Comparison of ENCODE assay signal across 20 cellular contexts in the genomic region with DNA sequence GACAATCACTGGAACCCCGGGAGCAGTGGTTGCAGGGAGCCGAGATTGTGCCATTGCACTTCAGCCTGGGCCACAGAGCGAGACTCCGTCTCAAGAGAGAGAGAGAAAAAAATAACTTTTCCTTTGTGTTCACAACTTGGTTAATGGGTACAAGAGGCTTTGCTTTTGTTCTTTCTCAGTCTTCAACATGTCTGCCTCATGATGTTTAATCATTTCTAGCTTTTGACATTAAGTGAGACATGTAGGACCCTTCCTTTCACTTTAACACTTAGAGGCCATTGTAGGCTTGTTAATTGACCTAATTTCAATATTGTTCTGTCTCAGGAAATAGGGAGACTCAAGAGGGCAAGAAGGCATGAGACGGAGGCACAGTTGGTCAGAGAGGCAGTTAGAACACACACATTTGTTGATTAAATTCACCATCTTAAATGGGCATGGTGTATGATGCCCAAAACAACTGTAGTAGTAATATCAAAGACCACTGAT. TPM values are rescaled to one million over a fixed set of nuclear protein-coding genes. Genes with fewer than 3 reads are reported as not detected.
DNase-seq lines count a peak whose midpoint lies in the region; ATAC-seq, FAIRE-seq and TF ChIP-seq lines count a peak whose summit lies in the region.
"Had no signal": no experiment of that assay in that cellular context is flagged by ENCODE, and none has a peak within 500 bp of the region (broad histone marks: within the 10 kb centered on the region; RNA-seq: fewer than 3 reads in every experiment).

No MANE protein-coding gene starts in this region.

- H3K36me3 ChIP-seq in kidney (ENCODE audit: control insufficient read depth in 1 of 2, insufficient read depth in 2 of 2, low read length in 2 of 2) (no peaks in the 10 kb centered on the region), H7 (replicated peaks; ENCODE audit: control insufficient read depth, insufficient read depth, low read length) (no peaks in the 10 kb centered on the region)
- H3K36me3 ChIP-seq: BLaER1 treated with 17β-estradiol and CSF1 and Interleukin-3, amounts not matched to agents 10 nM and 100 nM had no signal

- peak overlapping the region; percentile 6 to 13 for H3K4me3 ChIP-seq in kidney (ENCODE audit: low read length in 2 of 2)
- no peak overlapping the region for H3K4me3 ChIP-seq in H7 (ENCODE audit: insufficient read depth, low read depth, low read length)
- H3K4me3 ChIP-seq: BLaER1 treated with 17β-estradiol and CSF1 and Interleukin-3, amounts not matched to agents 10 nM and 100 nM; PC-9 had no signal

- no peak overlapping the region for H3K9ac ChIP-seq in kidney (ENCODE audit: low read length in 2 of 2)
- H3K9ac ChIP-seq: BLaER1 treated with 17β-estradiol and CSF1 and Interleukin-3, amounts not matched to agents 10 nM and 100 nM had no signal

- H3K27ac ChIP-seq in 22Rv1 (peak overlapping the region; percentile 82), kidney (ENCODE audit: low read depth in 2 of 2, low read length in 2 of 2) (peak overlapping the region; percentile 14 to 73)
- H3K27ac ChIP-seq: BLaER1 treated with 17β-estradiol and CSF1 and Interleukin-3, amounts not matched to agents 10 nM and 100 nM; HL-60; PC-9 had no signal

- intact Hi-C loops in kidney (cut with DNase I) = no loop called here

- no peaks in the 10 kb centered on the region for H3K9me3 ChIP-seq in kidney (ENCODE audit: control insufficient read depth in 1 of 2, low read length in 2 of 2)
- H3K9me3 ChIP-seq: BLaER1 treated with 17β-estradiol and CSF1 and Interleukin-3, amounts not matched to agents 10 nM and 100 nM had no signal

- H3K27me3 ChIP-seq in H7 (ENCODE audit: control insufficient read depth, insufficient read depth, low read length) = no peaks in the 10 kb centered on the region
- H3K27me3 ChIP-seq: BLaER1 treated with 17β-estradiol and CSF1 and Interleukin-3, amounts not matched to agents 10 nM and 100 nM had no signal

- ATAC-seq in GM19025 (IDR thresholded peaks at IDR 0.05; ENCODE audit: low read depth, unreplicated experiment) = peak; percentile 60
- ATAC-seq in HG03354 (IDR thresholded peaks at IDR 0.05; ENCODE audit: poor library complexity, severe bottlenecking, unreplicated experiment) = peak; percentile 70
- no peak for ATAC-seq in GM21723 (IDR thresholded peaks at IDR 0.05; ENCODE audit: unreplicated experiment)

- TF ChIP-seq CTCF in 22Rv1 (IDR thresholded peaks at IDR 0.05) (no peak), kidney (IDR thresholded peaks at IDR 0.05; ENCODE audit: borderline replicate concordance, extremely low read depth, insufficient read depth) (no peak)

- no peak for FAIRE-seq in kidney (lab: Jason Lieb, UNC)
- FAIRE-seq: A204.1, HTR-8/SVneo had no signal

- H3K4me1 ChIP-seq in kidney (ENCODE audit: control insufficient read depth in 1 of 2, insufficient read depth in 1 of 2, low read depth in 1 of 2, low read length in 2 of 2) = peaks cover 2 to 3% of the 10 kb centered on the region in 2 donors

- DNase-seq in kidney = peak; percentile 2
- DNase-seq in H7 = no peak
- DNase-seq in hepatic stellate cell (ENCODE audit: low spot score) = no peak
- DNase-seq in activated CD4-positive, alpha-beta T cell treated with anti-CD3 and anti-CD28 coated beads, Interleukin-2, amount 50 U/mL, for 1 hour = no peak
- DNase-seq: GF-D8, GOT3, KBM-7, NCI-H1436, NCI-H2171 treated with DMSO at 0.1 percent for 48 hours, NCI-H82, PC-9, SW 1271 had no signal

RNA-seq across cellular contexts. Expression of gene CRCP, which starts 9.3 kb away (rescaled TPM):
- 35.8 TPM for total RNA-seq in kidney
- polyA plus RNA-seq in kidney (ENCODE audit: insufficient read depth, low read depth, low replicate concordance) = 16.8 TPM
- 25.8 and 30.5 TPM in 2 replicates for total RNA-seq in H7 (2014; rRNA removed; shearing (Covaris generic))

RNA-seq across cellular contexts. Expression of gene ASL, which starts 29.7 kb away (rescaled TPM):
- 57.2 TPM for total RNA-seq in kidney
- 111 TPM for polyA plus RNA-seq in kidney (ENCODE audit: insufficient read depth, low read depth, low replicate concordance)
- 30.0 and 34.4 TPM in 2 replicates for total RNA-seq in H7 (2014; rRNA removed; shearing (Covaris generic))
